ENCODE assay signal across 1 cellular context in genomic region chr7:130151591-130152269, GRCh38.
A peak's percentile ranks its signal among the peaks of the same experiment; 100 is the strongest.
TF ChIP-seq lines count a peak whose summit lies in the region.

No MANE protein-coding gene starts in this region.

TF ChIP-seq in K562, 482 proteins besides CTCF, POLR2A, EP300 and RAD21 (continued from another document):
- TF ChIP-seq NKRF (IDR thresholded peaks at IDR 0.05; ENCODE audit: borderline replicate concordance) (no peak), CCAR2 (IDR thresholded peaks at IDR 0.05; ENCODE audit: low read depth, low read length) (no peak), ZNF431 (CRISPR knock-in tag; IDR thresholded peaks at IDR 0.05) (no peak), RHOXF2B (CRISPR knock-in tag; conservative IDR thresholded peaks at IDR 0.05) (no peak), ZSCAN32 (CRISPR knock-in tag; IDR thresholded peaks at IDR 0.05) (no peak), ETS1 (conservative IDR thresholded peaks at IDR 0.05; ENCODE audit: control insufficient read depth, low read depth, low read length) (0 out of 2 replicates have a peak, but pooled peaks have one; percentile 12), TBL1XR1 (IDR thresholded peaks at IDR 0.05; ENCODE audit: low read length in 2 of 2) (no peak), ZBTB40 (IDR thresholded peaks at IDR 0.05) (no peak), ZBTB40 (CRISPR knock-in tag; IDR thresholded peaks at IDR 0.05) (peak; percentile 69), ZNF586 (CRISPR knock-in tag; conservative IDR thresholded peaks at IDR 0.05) (no peak), CEBPB (tag; IDR thresholded peaks at IDR 0.05) (peak; percentile 93), GABPA (tag; conservative IDR thresholded peaks at IDR 0.05; ENCODE audit: low read depth) (no peak), LEF1 (IDR thresholded peaks at IDR 0.05) (no peak), ZNF507 (tag; conservative IDR thresholded peaks at IDR 0.05) (no peak), GABPB1 (CRISPR knock-in tag; IDR thresholded peaks at IDR 0.05) (peak; percentile 21; the same call in 1 of the 2 replicates), RCOR1 (IDR thresholded peaks at IDR 0.05; ENCODE audit: borderline replicate concordance in 1 of 2, low read depth in 2 of 2, low read length in 2 of 2) (no peak), ARHGAP35 (IDR thresholded peaks at IDR 0.05; ENCODE audit: partially characterized antibody) (no peak), ZBTB33 (CRISPR knock-in tag; IDR thresholded peaks at IDR 0.05) (peak; percentile 89), IRF9 (tag; IDR thresholded peaks at IDR 0.05) (0 out of 2 replicates have a peak, but pooled peaks have one; percentile 20), U2AF1 (optimal IDR thresholded peaks at IDR 0.05; ENCODE audit: low read depth, low read length) (no peak), STAT5B (CRISPR knock-in tag; IDR thresholded peaks at IDR 0.05) (no peak), ZNF407 (IDR thresholded peaks at IDR 0.05; ENCODE audit: low read depth) (no peak), SRSF1 (IDR thresholded peaks at IDR 0.05; ENCODE audit: low read depth, low read length) (no peak)
